11 cellular contexts compared by ENCODE assay signal in the genomic region with DNA sequence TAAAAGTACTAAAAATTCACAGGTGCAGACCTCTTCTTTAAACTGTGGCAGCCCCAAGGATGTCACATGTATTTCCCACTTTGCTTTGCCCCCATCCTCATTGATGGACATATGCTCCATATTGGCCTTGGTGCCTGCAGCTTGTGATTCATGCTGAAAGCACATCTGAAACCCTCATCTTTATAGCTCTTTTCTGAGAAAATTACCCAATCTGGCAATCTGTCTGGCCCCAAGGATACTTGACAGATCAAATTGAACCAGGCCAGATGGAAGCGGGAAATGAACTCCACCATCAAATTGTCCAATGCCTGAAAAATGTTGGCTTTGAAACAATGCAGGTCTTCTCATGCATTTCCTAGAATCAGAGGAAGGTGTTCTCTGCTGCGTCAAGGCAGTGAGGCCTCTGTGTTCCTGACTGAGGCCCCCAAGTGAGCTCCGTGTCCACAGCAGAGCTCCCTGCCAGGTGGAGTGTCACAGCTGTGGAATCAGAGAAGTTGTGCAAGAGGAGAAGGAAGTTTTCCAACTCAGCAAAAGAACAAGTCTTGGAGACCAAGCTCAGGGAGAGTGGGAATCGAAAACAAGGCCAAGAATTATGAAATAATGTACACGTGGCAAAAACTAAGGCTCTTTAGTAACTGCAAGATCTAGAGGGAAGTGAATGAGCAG.
DNase-seq lines count a peak whose midpoint lies in the region; ATAC-seq, FAIRE-seq and TF ChIP-seq lines count a peak whose summit lies in the region.
"Had no signal": no experiment of that assay in that cellular context is flagged by ENCODE, and none has a peak within 500 bp of the region (broad histone marks: within the 10 kb centered on the region; RNA-seq: fewer than 3 reads in every experiment).

No MANE protein-coding gene starts in this region.

- no peak overlapping the region for H3K4me2 ChIP-seq in IMR-90 (ENCODE audit: low read depth, low read length)

- WGBS in IMR-90 (ENCODE audit: extremely low coverage in 2 of 2, insufficient read length in 1 of 2), 2 experiments: 33% methylated on average over 1 of the region's 5 CpGs; no CpG with 5 or more reads in 1 of the 2 experiments
- WGBS in lung, 2 donors: 40 to 43% methylated on average over 5 of the region's 5 CpGs
- WGBS in thyroid gland, 2 donors: 61 to 64% methylated on average over 5 of the region's 5 CpGs

- ATAC-seq in IMR-90 (ENCODE audit: low read depth): peak; percentile 63
- peak; percentile 39 for ATAC-seq in lung (ENCODE audit: insufficient read depth, low FRiP score)
- ATAC-seq in HG03457 (IDR thresholded peaks at IDR 0.05; ENCODE audit: unreplicated experiment): no peak
- ATAC-seq: effector memory CD8-positive, alpha-beta T cell had no signal

- dilution Hi-C loops in IMR-90 (cut with HindIII; ENCODE audit: low sequenced_read_pairs, unreplicated experiment): no loop called here

- TF ChIP-seq RAD21 in IMR-90 (IDR thresholded peaks at IDR 0.05; ENCODE audit: low read length): no peak

- H2BK5ac ChIP-seq in IMR-90 (ENCODE audit: low read depth, low read length, poor library complexity, severe bottlenecking): no peak overlapping the region

- H3K56ac ChIP-seq in IMR-90 (ENCODE audit: extremely low read depth, insufficient read depth, low read length): no peak overlapping the region

- H3K14ac ChIP-seq in IMR-90 (replicated peaks; ENCODE audit: low read depth, low read length): no peak overlapping the region

- no peaks in the 10 kb centered on the region for H3K4me1 Mint-ChIP-seq in Calu3 (ENCODE audit: low read depth, unreplicated experiment)
- H3K4me1 Mint-ChIP-seq: immature natural killer cell had no signal

- no peak overlapping the region for H2BK120ac ChIP-seq in IMR-90 (ENCODE audit: low read depth, low read length)

- H3K27me3 ChIP-seq in IMR-90 (ENCODE audit: control insufficient read depth, insufficient read depth, low read length) (no peaks in the 10 kb centered on the region; the same call in 1 of the 2 replicates), lung (ENCODE audit: control insufficient read depth, insufficient read depth) (no peaks in the 10 kb centered on the region), thyroid gland (no peaks in the 10 kb centered on the region)

- H3K4me3 ChIP-seq in IMR-90 (ENCODE audit: insufficient read depth, low read depth, low read length): no peak overlapping the region
- H3K4me3 ChIP-seq in lung: no peak overlapping the region
- no peak overlapping the region for H3K4me3 ChIP-seq in thyroid gland (replicated peaks in 1 of 3)

- peak overlapping the region; percentile 16 for H4K5ac ChIP-seq in IMR-90 (ENCODE audit: low read depth, low read length)

- H3K4me3 Mint-ChIP-seq in Calu3 (ENCODE audit: low read depth, unreplicated experiment): no peak overlapping the region
- H3K4me3 Mint-ChIP-seq: effector memory CD8-positive, alpha-beta T cell; immature natural killer cell had no signal

- POLR2A ChIA-PET in IMR-90 (lab: Charles Lee; ENCODE audit: unreplicated experiment): no interaction called here

- H3K79me1 ChIP-seq in IMR-90 (ENCODE audit: low read depth in 1 of 2, low read length in 2 of 2): no peaks in the 10 kb centered on the region

- no peak overlapping the region for H2AFZ ChIP-seq in IMR-90 (replicated peaks; ENCODE audit: low read length, poor library complexity)

- no peak overlapping the region for H2BK15ac ChIP-seq in IMR-90 (ENCODE audit: low read depth, low read length)

- in situ Hi-C loops in IMR-90 (cut with MboI; ENCODE audit: low sequenced_read_pairs): no loop called here

- H3K27ac ChIP-seq in IMR-90 (ENCODE audit: insufficient read depth, low read length): peak overlapping the region; percentile 62; the same call in 1 of the 2 replicates
- H3K27ac ChIP-seq in lung (ENCODE audit: low read depth in 1 of 2, low read length in 1 of 2): no peak overlapping the region
- H3K27ac ChIP-seq in thyroid gland: peak overlapping the region in 1 of 3 donors; percentile 35

- H3K9ac ChIP-seq in IMR-90 (ENCODE audit: low read depth, low read length): no peak overlapping the region

- TF ChIP-seq POLR2A in IMR-90 (IDR thresholded peaks at IDR 0.05; ENCODE audit: low read depth, low read length) (no peak), thyroid gland (IDR thresholded peaks at IDR 0.05) (no peak)

- TF ChIP-seq CTCF in IMR-90 (conservative IDR thresholded peaks at IDR 0.05; ENCODE audit: low read depth, low read length) (no peak), lung (IDR thresholded peaks at IDR 0.05; ENCODE audit: control extremely low read depth, extremely low read depth) (no peak), thyroid gland (IDR thresholded peaks at IDR 0.05) (no peak), Calu3 (IDR thresholded peaks at IDR 0.05; ENCODE audit: unreplicated experiment) (no peak)

- DNase-seq in IMR-90 (peak; percentile 69), dedifferentiated amniotic fluid mesenchymal stem cell (ENCODE audit: extremely low spot score) (peak; percentile 54), lung (ENCODE audit: low spot score) (peak; percentile 53), thyroid gland (peak; percentile 39 to 49), urothelium cell line (ENCODE audit: low spot score) (no peak), Calu3 (no peak)
- DNase-seq in effector CD8-positive, alpha-beta T cell (lab: John Stamatoyannopoulos, UW): no peak
- DNase-seq: activated CD4-positive, alpha-beta T cell treated with anti-CD3 and anti-CD28 coated beads for 1 hour; effector memory CD8-positive, alpha-beta T cell; immature natural killer cell had no signal

- peak overlapping the region in 1 of 2 experiments; percentile 37; a peak in 2 of 4 replicates for H4K8ac ChIP-seq in IMR-90 (ENCODE audit: low read depth in 2 of 2, low read length in 2 of 2)

- no peaks in the 10 kb centered on the region for H3K27me3 Mint-ChIP-seq in Calu3 (ENCODE audit: unreplicated experiment)
- H3K27me3 Mint-ChIP-seq: effector memory CD8-positive, alpha-beta T cell had no signal

- peak overlapping the region; percentile 3; the same call in 1 of the 2 replicates for H3K18ac ChIP-seq in IMR-90 (ENCODE audit: low read depth, low read length)

- CTCF ChIA-PET in IMR-90 (lab: Yijun Ruan, JAX): no interaction called here
- CTCF ChIA-PET in Calu3 (lab: Charles Lee): no interaction called here

- H3K23ac ChIP-seq in IMR-90 (ENCODE audit: low read depth, low read length): no peak overlapping the region

- H2AK5ac ChIP-seq in IMR-90 (ENCODE audit: low read depth, low read length): no peak overlapping the region

- H3K4me1 ChIP-seq in IMR-90 (ENCODE audit: control insufficient read depth, insufficient read depth, low read length) (peaks cover 4% of the 10 kb centered on the region), lung (ENCODE audit: control insufficient read depth in 2 of 2, insufficient read depth in 2 of 2, low read length in 2 of 2) (peaks cover 0 to 9% of the 10 kb centered on the region in 2 donors), thyroid gland (peaks cover 11 to 13% of the 10 kb centered on the region in 2 donors)

- H2BK20ac ChIP-seq in IMR-90 (ENCODE audit: low read depth, low read length): no peak overlapping the region

- peak overlapping the region; percentile 13; the same call in 1 of the 2 replicates for H3K4ac ChIP-seq in IMR-90 (ENCODE audit: low read depth, low read length)

- H3K27ac Mint-ChIP-seq in Calu3 (ENCODE audit: unreplicated experiment): no peak overlapping the region
- H3K27ac Mint-ChIP-seq: effector memory CD8-positive, alpha-beta T cell; immature natural killer cell had no signal

- H3K36me3 ChIP-seq in IMR-90 (ENCODE audit: control insufficient read depth, insufficient read depth, low read length): no peaks in the 10 kb centered on the region
- no peaks in the 10 kb centered on the region for H3K36me3 ChIP-seq in lung (ENCODE audit: control insufficient read depth in 2 of 2, insufficient read depth in 2 of 2, low read length in 2 of 2)
- no peaks in the 10 kb centered on the region for H3K36me3 ChIP-seq in thyroid gland

- H2AK9ac ChIP-seq in IMR-90 (replicated peaks; ENCODE audit: low read depth, low read length, poor library complexity): no peak overlapping the region

- H3K9me1 ChIP-seq in IMR-90 (ENCODE audit: insufficient read depth, low read length): no peaks in the 10 kb centered on the region

- H4K91ac ChIP-seq in IMR-90 (ENCODE audit: insufficient read depth, low read depth, low read length): no peak overlapping the region

- no peak for FAIRE-seq in urothelium cell line (lab: Jason Lieb, UNC)

- H3K9me3 ChIP-seq in IMR-90 (ENCODE audit: control insufficient read depth, insufficient read depth, low read length) (peaks cover 4% of the 10 kb centered on the region), lung (ENCODE audit: control insufficient read depth in 2 of 2, insufficient read depth in 1 of 2, low read length in 1 of 2) (peaks cover 2 to 3% of the 10 kb centered on the region in 2 donors), thyroid gland (no peaks in the 10 kb centered on the region)

- peaks cover 3% of the 10 kb centered on the region for H3K9me3 Mint-ChIP-seq in Calu3 (ENCODE audit: low read depth, unreplicated experiment)

- intact Hi-C loops in IMR-90 (cut with micrococcal nuclease): no loop called here
- intact Hi-C loops in thyroid gland (cut with DNase I): no loop called here
- intact Hi-C loops in Calu3 (cut with micrococcal nuclease; ENCODE audit: unreplicated experiment): no loop called here

- no peaks in the 10 kb centered on the region for H4K20me1 ChIP-seq in IMR-90 (ENCODE audit: insufficient read depth, low read length)

- H3K36me3 Mint-ChIP-seq in Calu3 (ENCODE audit: insufficient read depth, unreplicated experiment): no peaks in the 10 kb centered on the region
- H3K36me3 Mint-ChIP-seq: immature natural killer cell had no signal

- BruUV-seq in IMR-90 (replicated peaks; lab: Mats Ljungman, UMichigan) (no TSS peak), Calu3 (replicated peaks; lab: Mats Ljungman, UMichigan) (no TSS peak)

TF ChIP-seq in IMR-90, 13 proteins besides CTCF, POLR2A, EP300 and RAD21:
- no peak for TF ChIP-seq BHLHE40 (IDR thresholded peaks at IDR 0.05; ENCODE audit: low read depth, low read length)
- TF ChIP-seq CEBPB (IDR thresholded peaks at IDR 0.05; ENCODE audit: low read depth, low read length): peak; percentile 74

Comparison
In these comparisons a context has a peak if more than half of its experiments do, and no peak if none do; other contexts are left out.
1. DNase-seq: peak in IMR-90 (single experiment), dedifferentiated amniotic fluid mesenchymal stem cell (single experiment), lung (single experiment) and thyroid gland (2 of 2); none in urothelium cell line (single experiment), effector CD8-positive, alpha-beta T cell (single experiment) and Calu3 (single experiment).